Comparison of ENCODE assay signal across 19 cellular contexts in the genomic region with DNA sequence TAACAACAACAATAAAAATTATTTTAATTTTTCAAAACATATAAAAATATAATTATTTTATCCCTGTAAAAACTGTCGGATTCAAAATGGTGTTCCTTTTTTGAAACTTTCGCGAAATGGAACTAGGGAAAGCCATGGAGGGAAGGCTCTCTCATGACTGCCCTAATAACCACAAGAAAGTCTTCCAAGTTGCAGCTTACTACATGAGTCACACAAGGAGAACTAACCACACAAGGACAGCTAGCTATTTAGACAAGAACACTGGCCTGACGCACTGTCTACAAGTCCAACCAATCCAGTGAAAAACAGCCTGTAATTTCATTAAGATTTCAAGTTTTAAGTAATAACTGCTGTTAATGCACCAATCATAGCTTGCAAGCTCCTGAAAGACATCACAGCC.
DNase-seq lines count a peak whose midpoint lies in the region; ATAC-seq, FAIRE-seq and TF ChIP-seq lines count a peak whose summit lies in the region.
"Had no signal": no experiment of that assay in that cellular context is flagged by ENCODE, and none has a peak within 500 bp of the region (broad histone marks: within the 10 kb centered on the region; RNA-seq: fewer than 3 reads in every experiment).

No MANE protein-coding gene starts in this region.

- peaks cover 12% of the 10 kb centered on the region for H3K4me1 ChIP-seq in neural progenitor cell
- H3K4me1 ChIP-seq: parathyroid adenoma, vagina had no signal

- no peaks in the 10 kb centered on the region for H3K27me3 Mint-ChIP-seq in neural progenitor cell (ENCODE audit: insufficient read depth, low read depth)
- no peaks in the 10 kb centered on the region for H3K27me3 Mint-ChIP-seq in activated CD8-positive, alpha-beta memory T cell treated with anti-CD3 and anti-CD28 coated beads, Interleukin-2, amount 10 ng/mL, durations not matched to agents 7 days and 5 days
- H3K27me3 Mint-ChIP-seq: stimulated activated naive CD8-positive, alpha-beta T cell treated with anti-CD3 and anti-CD28 coated beads, Interleukin-15, Interleukin-2, amounts not matched to agents 100 ng/mL and 50 ng/mL, for 24 hours had no signal

- H3K36me3 Mint-ChIP-seq in neural progenitor cell, result no peaks in the 10 kb centered on the region
- no peaks in the 10 kb centered on the region for H3K36me3 Mint-ChIP-seq in activated CD8-positive, alpha-beta memory T cell treated with anti-CD3 and anti-CD28 coated beads, Interleukin-2, amount 10 ng/mL, durations not matched to agents 7 days and 5 days

- H3K9me3 Mint-ChIP-seq in neural progenitor cell, result no peaks in the 10 kb centered on the region
- peaks cover 2% of the 10 kb centered on the region for H3K9me3 Mint-ChIP-seq in activated CD8-positive, alpha-beta memory T cell treated with anti-CD3 and anti-CD28 coated beads, Interleukin-2, amount 10 ng/mL, durations not matched to agents 7 days and 5 days (ENCODE audit: low read depth)

- H3K4me2 ChIP-seq in neural progenitor cell, result no peak overlapping the region
- H3K4me2 ChIP-seq: BLaER1 treated with 17β-estradiol and CSF1 and Interleukin-3, amounts not matched to agents 10 nM and 100 nM had no signal

- H3K9ac ChIP-seq in neural progenitor cell, result no peak overlapping the region
- H3K9ac ChIP-seq: BLaER1 treated with 17β-estradiol and CSF1 and Interleukin-3, amounts not matched to agents 10 nM and 100 nM; parathyroid adenoma had no signal

- no peaks in the 10 kb centered on the region for H3K9me3 ChIP-seq in neural progenitor cell (ENCODE audit: low read depth)
- H3K9me3 ChIP-seq: BLaER1 treated with 17β-estradiol and CSF1 and Interleukin-3, amounts not matched to agents 10 nM and 100 nM; vagina had no signal

- no peaks in the 10 kb centered on the region for H3K36me3 ChIP-seq in neural progenitor cell
- H3K36me3 ChIP-seq: BLaER1 treated with 17β-estradiol and CSF1 and Interleukin-3, amounts not matched to agents 10 nM and 100 nM; vagina had no signal

- no peak overlapping the region for H3K27ac Mint-ChIP-seq in neural progenitor cell
- H3K27ac Mint-ChIP-seq in activated CD8-positive, alpha-beta memory T cell treated with anti-CD3 and anti-CD28 coated beads, Interleukin-2, amount 10 ng/mL, durations not matched to agents 7 days and 5 days, result no peak overlapping the region
- H3K27ac Mint-ChIP-seq: stimulated activated naive CD8-positive, alpha-beta T cell treated with anti-CD3 and anti-CD28 coated beads, Interleukin-15, Interleukin-2, amounts not matched to agents 100 ng/mL and 50 ng/mL, for 24 hours had no signal

- H3K4me3 Mint-ChIP-seq in neural progenitor cell, result no peak overlapping the region
- no peak overlapping the region for H3K4me3 Mint-ChIP-seq in activated CD8-positive, alpha-beta memory T cell treated with anti-CD3 and anti-CD28 coated beads, Interleukin-2, amount 10 ng/mL, durations not matched to agents 7 days and 5 days
- H3K4me3 Mint-ChIP-seq: stimulated activated naive CD8-positive, alpha-beta T cell treated with anti-CD3 and anti-CD28 coated beads, Interleukin-15, Interleukin-2, amounts not matched to agents 100 ng/mL and 50 ng/mL, for 24 hours had no signal

- no peak for TF ChIP-seq CTCF in choroid plexus epithelial cell (conservative IDR thresholded peaks at IDR 0.05; ENCODE audit: low read depth, low read length)
- no peak for TF ChIP-seq CTCF in neural progenitor cell (IDR thresholded peaks at IDR 0.05)

- H3K27ac ChIP-seq in neural progenitor cell, result no peak overlapping the region
- H3K27ac ChIP-seq: BLaER1 treated with 17β-estradiol and CSF1 and Interleukin-3, amounts not matched to agents 10 nM and 100 nM; parathyroid adenoma; vagina had no signal

- no peaks in the 10 kb centered on the region for H3K27me3 ChIP-seq in neural progenitor cell
- H3K27me3 ChIP-seq: BLaER1 treated with 17β-estradiol and CSF1 and Interleukin-3, amounts not matched to agents 10 nM and 100 nM; vagina had no signal

- no peaks in the 10 kb centered on the region for H3F3A ChIP-seq in neural progenitor cell (ENCODE audit: low read depth)

- H4K20me1 ChIP-seq in neural progenitor cell (ENCODE audit: low read depth), result no peaks in the 10 kb centered on the region
- H4K20me1 ChIP-seq: BLaER1 treated with 17β-estradiol and CSF1 and Interleukin-3, amounts not matched to agents 10 nM and 100 nM had no signal

- H3K4me3 ChIP-seq in choroid plexus epithelial cell (ENCODE audit: low read depth, low read length) (no peak overlapping the region), neural progenitor cell (no peak overlapping the region)
- H3K4me3 ChIP-seq: BLaER1 treated with 17β-estradiol and CSF1 and Interleukin-3, amounts not matched to agents 10 nM and 100 nM; vagina had no signal

- H3K4me1 Mint-ChIP-seq in neural progenitor cell, result peaks cover 11% of the 10 kb centered on the region
- no peaks in the 10 kb centered on the region for H3K4me1 Mint-ChIP-seq in activated CD8-positive, alpha-beta memory T cell treated with anti-CD3 and anti-CD28 coated beads, Interleukin-2, amount 10 ng/mL, durations not matched to agents 7 days and 5 days

- peak overlapping the region; percentile 44 for H2AFZ ChIP-seq in neural progenitor cell (replicated peaks)
- H2AFZ ChIP-seq: parathyroid adenoma had no signal

- FAIRE-seq in RCC 7860 (lab: Jason Lieb, UNC), result peak; percentile 87
- FAIRE-seq: keratinocyte had no signal

- DNase-seq in HS-27A (ENCODE audit: low read depth) (peak; percentile 3), RCC 7860 (ENCODE audit: low spot score) (peak; percentile 76), choroid plexus epithelial cell (ENCODE audit: low read depth) (peak; percentile 91), neural progenitor cell (ENCODE audit: low spot score) (no peak), C1 segment of cervical spinal cord (lab: John Stamatoyannopoulos, UW) (no peak), NCI-H510A (lab: John Stamatoyannopoulos, UW) (no peak), NCI-H1048 (lab: John Stamatoyannopoulos, UW) (no peak)
- no peak for DNase-seq in activated CD8-positive, alpha-beta memory T cell treated with anti-CD3 and anti-CD28 coated beads, Interleukin-2, amount 10 ng/mL, durations not matched to agents 7 days and 5 days
- DNase-seq: activated CD4-positive, alpha-beta T cell treated with anti-CD3 and anti-CD28 coated beads for 1 hour; activated CD8-positive, alpha-beta memory T cell treated with anti-CD3 and anti-CD28 coated beads, Interleukin-2, amount 50 U/mL, for 4 hours; activated naive CD4-positive, alpha-beta T cell; head of caudate nucleus; NCI-H1105 treated with DMSO at 0.1 percent for 48 hours; T-helper 1 cell had no signal

- CTCF ChIA-PET in activated CD8-positive, alpha-beta memory T cell treated with anti-CD3 and anti-CD28 coated beads, Interleukin-2, amount 10 ng/mL, durations not matched to agents 7 days and 5 days (lab: Charles Lee), result no interaction called here

- no peak for ATAC-seq in activated CD8-positive, alpha-beta memory T cell treated with anti-CD3 and anti-CD28 coated beads, Interleukin-2, amount 10 ng/mL, durations not matched to agents 7 days and 5 days

- H3K79me2 ChIP-seq in neural progenitor cell (ENCODE audit: low read depth), result no peaks in the 10 kb centered on the region
- H3K79me2 ChIP-seq: parathyroid adenoma had no signal

Comparison
In these comparisons a context has a peak if more than half of its experiments do, and no peak if none do; other contexts are left out.
1. DNase-seq: peak in HS-27A (single experiment), RCC 7860 (single experiment) and choroid plexus epithelial cell (single experiment); none in neural progenitor cell (single experiment), C1 segment of cervical spinal cord (0 of 14), activated CD8-positive, alpha-beta memory T cell treated with anti-CD3 and anti-CD28 coated beads, Interleukin-2, amount 10 ng/mL, durations not matched to agents 7 days and 5 days (single experiment), NCI-H510A (single experiment) and NCI-H1048 (single experiment).